10 cellular contexts compared by ENCODE assay signal in the genomic region with DNA sequence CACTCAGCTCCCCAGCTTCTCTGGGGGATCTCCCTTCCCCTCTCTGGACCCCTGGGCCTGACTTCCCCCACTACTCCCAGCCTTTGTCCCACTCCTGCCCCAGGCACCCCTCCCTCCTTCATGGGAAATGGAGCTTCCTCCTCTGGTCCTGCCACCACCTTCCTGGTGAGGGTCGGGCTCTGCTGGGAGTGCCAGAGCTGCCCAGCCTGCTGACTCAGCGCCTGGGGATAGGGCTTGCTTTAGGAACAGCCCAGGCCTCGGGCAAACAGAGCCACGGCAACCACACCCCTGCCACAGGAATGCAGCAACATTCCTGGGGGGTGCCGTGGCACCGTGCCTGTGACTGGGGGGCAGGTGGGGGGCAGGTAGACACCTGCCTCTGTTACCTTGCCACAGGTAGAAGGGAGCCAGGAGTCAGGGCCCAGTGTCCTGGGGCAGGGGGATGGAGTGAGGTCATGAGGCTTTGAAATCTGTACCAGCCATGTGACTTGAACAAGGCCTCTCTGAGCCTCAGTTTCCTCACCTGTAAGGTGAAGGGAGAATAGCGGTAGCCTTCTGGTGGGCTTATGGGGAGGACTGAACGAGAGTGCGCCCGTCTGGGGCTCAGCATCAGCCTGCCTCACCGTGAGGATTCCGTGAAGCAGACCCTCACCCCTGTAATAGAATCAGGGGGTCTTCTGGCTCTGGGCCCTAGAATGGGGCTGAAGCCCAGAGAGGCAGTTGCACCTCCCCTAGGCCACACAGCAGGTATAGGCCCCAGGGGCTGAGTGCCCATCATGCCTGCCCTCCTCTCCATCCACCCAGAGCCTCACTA. TPM values are rescaled to one million over a fixed set of nuclear protein-coding genes. Genes with fewer than 3 reads are reported as not detected.
DNase-seq lines count a peak whose midpoint lies in the region; ATAC-seq, FAIRE-seq and TF ChIP-seq lines count a peak whose summit lies in the region.
"Had no signal": no experiment of that assay in that cellular context is flagged by ENCODE, and none has a peak within 500 bp of the region (broad histone marks: within the 10 kb centered on the region; RNA-seq: fewer than 3 reads in every experiment).

No MANE protein-coding gene starts in this region.

- H3K9ac ChIP-seq in kidney (ENCODE audit: low read length in 2 of 2), result no peak overlapping the region
- H3K9ac ChIP-seq: KMS-11 had no signal

- no peaks in the 10 kb centered on the region for H3K27me3 Mint-ChIP-seq in type B pancreatic cell

- peak overlapping the region; percentile 73 for H3K4me3 Mint-ChIP-seq in type B pancreatic cell

- intact Hi-C loops in kidney (cut with DNase I), result no loop called here

- FAIRE-seq in kidney (lab: Jason Lieb, UNC), result no peak

- H3K4me3 ChIP-seq in kidney (ENCODE audit: low read length in 2 of 2), result no peak overlapping the region
- H3K4me3 ChIP-seq: thoracic aorta had no signal

- H3K4me1 ChIP-seq in kidney (ENCODE audit: control insufficient read depth in 1 of 2, insufficient read depth in 1 of 2, low read depth in 1 of 2, low read length in 2 of 2), result peaks cover 23 to 24% of the 10 kb centered on the region in 2 donors

- H3K27ac Mint-ChIP-seq in type B pancreatic cell, result peak overlapping the region; percentile 99

- TF ChIP-seq CTCF in kidney (IDR thresholded peaks at IDR 0.05; ENCODE audit: borderline replicate concordance, extremely low read depth, insufficient read depth), result no peak
- TF ChIP-seq CTCF in type B pancreatic cell (conservative IDR thresholded peaks at IDR 0.05), result no peak

- H3K4me1 Mint-ChIP-seq in type B pancreatic cell (ENCODE audit: unreplicated experiment), result peaks cover 34% of the 10 kb centered on the region

- no peak for ATAC-seq in GM18517 (IDR thresholded peaks at IDR 0.05; ENCODE audit: unreplicated experiment)
- ATAC-seq in HG03097 (IDR thresholded peaks at IDR 0.05; ENCODE audit: low FRiP score, unreplicated experiment), result no peak

- DNase-seq in HS-27A (ENCODE audit: low read depth) (peak; percentile 91), amniotic epithelial cell (ENCODE audit: low read depth) (peak; percentile 78), kidney (peak; percentile 95), type B pancreatic cell (ENCODE audit: extremely low spot score, unreplicated experiment) (no peak), NOMO-1 treated with DMSO at 0.1 percent for 48 hours (lab: John Stamatoyannopoulos, UW; ENCODE audit: unreplicated experiment) (no peak)
- DNase-seq: retina had no signal

- no peaks in the 10 kb centered on the region for H3K9me3 Mint-ChIP-seq in type B pancreatic cell

- H3K9me3 ChIP-seq in kidney (ENCODE audit: control insufficient read depth in 1 of 2, low read length in 2 of 2), result no peaks in the 10 kb centered on the region
- H3K9me3 ChIP-seq: thoracic aorta had no signal

- no peaks in the 10 kb centered on the region for H3K36me3 Mint-ChIP-seq in type B pancreatic cell

- no peaks in the 10 kb centered on the region for H3K36me3 ChIP-seq in kidney (ENCODE audit: control insufficient read depth in 1 of 2, insufficient read depth in 2 of 2, low read length in 2 of 2)
- H3K36me3 ChIP-seq: thoracic aorta had no signal

- H3K27ac ChIP-seq in kidney (ENCODE audit: low read depth in 2 of 2, low read length in 2 of 2), result peak overlapping the region in 1 of 2 donors; percentile 20
- H3K27ac ChIP-seq: KMS-11, thoracic aorta had no signal

RNA-seq across cellular contexts. Expression of gene EPHA2, which starts 17.8 kb away (rescaled TPM):
- total RNA-seq in kidney, result 34.2 TPM
- 5.5 TPM for polyA plus RNA-seq in kidney (ENCODE audit: insufficient read depth, low read depth, low replicate concordance)
- 40.3 and 77.9 TPM in 2 replicates for total RNA-seq in type B pancreatic cell (ENCODE audit: low replicate concordance)

RNA-seq across cellular contexts. Expression of gene ARHGEF19, which starts 38.8 kb away (rescaled TPM):
- total RNA-seq in kidney (8.2 TPM), type B pancreatic cell (ENCODE audit: low replicate concordance) (20.2 and 29.5 TPM in 2 replicates)
- 3.5 TPM for polyA plus RNA-seq in kidney (ENCODE audit: insufficient read depth, low read depth, low replicate concordance)

Comparison
In these comparisons a context has a peak if more than half of its experiments do, and no peak if none do; other contexts are left out.
1. DNase-seq: peak in HS-27A (single experiment), amniotic epithelial cell (single experiment) and kidney (single experiment); none in type B pancreatic cell (single experiment) and NOMO-1 treated with DMSO at 0.1 percent for 48 hours (single experiment).